In genomic region chr2:159553727-159554126, GRCh38 we compare ENCODE assay signal across 20 cellular contexts.
A peak's percentile ranks its signal among the peaks of the same experiment; 100 is the strongest.
DNase-seq lines count a peak whose midpoint lies in the region; ATAC-seq and TF ChIP-seq lines count a peak whose summit lies in the region.
"Had no signal": no experiment of that assay in that cellular context is flagged by ENCODE, and none has a peak within 500 bp of the region (broad histone marks: within the 10 kb centered on the region; RNA-seq: fewer than 3 reads in every experiment).

No MANE protein-coding gene starts in this region.

- no peak overlapping the region for H3K4me3 Mint-ChIP-seq in mesothelial cell of epicardium
- no peak overlapping the region for H3K4me3 Mint-ChIP-seq in activated T-helper 17 cell treated with anti-CD3 and anti-CD28 coated beads, Interleukin-2, amount 50 U/mL, for 72 hours
- H3K4me3 Mint-ChIP-seq: CD8-positive, alpha-beta memory T cell; GM23338 had no signal

- H3K27ac Mint-ChIP-seq in mesothelial cell of epicardium = peak overlapping the region; percentile 27
- H3K27ac Mint-ChIP-seq in activated T-helper 17 cell treated with anti-CD3 and anti-CD28 coated beads, Interleukin-2, amount 50 U/mL, for 72 hours = no peak overlapping the region
- H3K27ac Mint-ChIP-seq: GM23338 had no signal

- CTCF ChIA-PET in A673 (lab: Charles Lee) (no interaction called here), mammary epithelial cell (lab: Charles Lee; ENCODE audit: low non-redundant PET) (no interaction called here)

- H3K27me3 ChIP-seq in A673 (replicated peaks; ENCODE audit: insufficient read depth, low read depth, low read length, poor library complexity) = no peaks in the 10 kb centered on the region
- no peaks in the 10 kb centered on the region for H3K27me3 ChIP-seq in HL-60 (ENCODE audit: insufficient read depth, poor library complexity, severe bottlenecking)
- H3K27me3 ChIP-seq in mammary epithelial cell (ENCODE audit: insufficient read depth, low read length) = no peaks in the 10 kb centered on the region
- H3K27me3 ChIP-seq: BLaER1 treated with 17β-estradiol and CSF1 and Interleukin-3, amounts not matched to agents 10 nM and 100 nM had no signal

- H3K27ac ChIP-seq in A673 (ENCODE audit: low read depth, low read length, poor library complexity, severe bottlenecking) (no peak overlapping the region), HL-60 (replicated peaks) (peak overlapping the region; percentile 75), mammary epithelial cell (ENCODE audit: insufficient read depth, low read depth, low read length) (no peak overlapping the region)
- H3K27ac ChIP-seq: BLaER1 treated with 17β-estradiol and CSF1 and Interleukin-3, amounts not matched to agents 10 nM and 100 nM had no signal

- no peaks in the 10 kb centered on the region for H3K27me3 Mint-ChIP-seq in mesothelial cell of epicardium (ENCODE audit: low read depth)
- no peaks in the 10 kb centered on the region for H3K27me3 Mint-ChIP-seq in activated T-helper 17 cell treated with anti-CD3 and anti-CD28 coated beads, Interleukin-2, amount 50 U/mL, for 72 hours

- peaks cover 19% of the 10 kb centered on the region for H3K36me3 Mint-ChIP-seq in mesothelial cell of epicardium
- no peaks in the 10 kb centered on the region for H3K36me3 Mint-ChIP-seq in activated T-helper 17 cell treated with anti-CD3 and anti-CD28 coated beads, Interleukin-2, amount 50 U/mL, for 72 hours (ENCODE audit: low read depth)

- WGBS in mammary epithelial cell (ENCODE audit: low coverage, missing lambda C conversion rate) = 95% methylated on average over 1 of the region's 1 CpG

- H4K20me1 ChIP-seq in mammary epithelial cell (ENCODE audit: insufficient read depth, low read length) = no peaks in the 10 kb centered on the region

- H3K9ac ChIP-seq in mammary epithelial cell (ENCODE audit: insufficient read depth, low read length) = no peak overlapping the region
- H3K9ac ChIP-seq: BLaER1 treated with 17β-estradiol and CSF1 and Interleukin-3, amounts not matched to agents 10 nM and 100 nM had no signal

- intact Hi-C loops in A673 (cut with micrococcal nuclease; ENCODE audit: unreplicated experiment) (no loop called here), mammary epithelial cell (cut with micrococcal nuclease) (no loop called here)

- no peak for ATAC-seq in activated T-helper 17 cell treated with anti-CD3 and anti-CD28 coated beads, Interleukin-2, amount 50 U/mL, for 72 hours (replicated peaks)
- ATAC-seq: GM23338 had no signal

- H2AFZ ChIP-seq in mammary epithelial cell (ENCODE audit: low read depth, low read length) = no peak overlapping the region
- H2AFZ ChIP-seq: GM23338 had no signal

- DNase-seq in A673 (ENCODE audit: low spot score) (no peak), HL-60 (ENCODE audit: low read depth in 1 of 2, low spot score in 1 of 2) (no peak), mammary epithelial cell (no peak), mesothelial cell of epicardium (ENCODE audit: low spot score in 2 of 2, unreplicated experiment in 2 of 2) (no peak), NCI-H2196 treated with DMSO at 0.1 percent for 48 hours (lab: John Stamatoyannopoulos, UW; ENCODE audit: unreplicated experiment) (no peak), NCI-H446 treated with DMSO at 0.1 percent for 48 hours (lab: John Stamatoyannopoulos, UW) (no peak)
- DNase-seq: CD8-positive, alpha-beta memory T cell; DMS53; EL; HCEC 1CT; KBM-7; NCI-H1048; NCI-H1436; NCI-H1930; NCI-H2171 treated with DMSO at 0.1 percent for 48 hours; RPMI8226; SHP77 treated with DMSO at 0.1 percent for 48 hours had no signal

- H3K4me3 ChIP-seq in A673 (ENCODE audit: low read depth, low read length, poor library complexity, severe bottlenecking) = no peak overlapping the region
- H3K4me3 ChIP-seq in HL-60 (replicated peaks; ENCODE audit: insufficient read depth, low read length) = no peak overlapping the region
- no peak overlapping the region for H3K4me3 ChIP-seq in mammary epithelial cell (replicated peaks in 1 of 3; ENCODE audit: insufficient read depth in 1 of 3, low read depth in 2 of 3, low read length in 3 of 3)
- H3K4me3 ChIP-seq: BLaER1 treated with 17β-estradiol and CSF1 and Interleukin-3, amounts not matched to agents 10 nM and 100 nM; GM23338 had no signal

- no peaks in the 10 kb centered on the region for H3K9me3 Mint-ChIP-seq in mesothelial cell of epicardium
- H3K9me3 Mint-ChIP-seq in activated T-helper 17 cell treated with anti-CD3 and anti-CD28 coated beads, Interleukin-2, amount 50 U/mL, for 72 hours = no peaks in the 10 kb centered on the region
- H3K9me3 Mint-ChIP-seq: CD8-positive, alpha-beta memory T cell; GM23338 had no signal

- POLR2A ChIA-PET in A673 (lab: Charles Lee; ENCODE audit: low non-redundant PET) = no interaction called here

- TSS peak; percentile 10 for BruUV-seq in A673 (replicated peaks; lab: Mats Ljungman, UMichigan)
- TSS peak; percentile 18 for BruUV-seq in mammary epithelial cell (replicated peaks; lab: Mats Ljungman, UMichigan)

- no peaks in the 10 kb centered on the region for H3K79me2 ChIP-seq in mammary epithelial cell (ENCODE audit: insufficient read depth, low read length)

- H3K4me1 ChIP-seq in A673 (ENCODE audit: insufficient read depth, low read length, poor library complexity, severe bottlenecking) (peaks cover 5% of the 10 kb centered on the region), mammary epithelial cell (ENCODE audit: insufficient read depth, low read length) (no peaks in the 10 kb centered on the region)

- in situ Hi-C loops in mammary epithelial cell (cut with MboI; ENCODE audit: low sequenced_read_pairs in 2 of 2) = loop anchor here in 1 of 2 donors (10.0 kb wide), 1 partner anchor 161 kb away; the partner anchor contains the start of gene MARCHF7

- TF ChIP-seq CTCF in A673 (conservative IDR thresholded peaks at IDR 0.05; ENCODE audit: low read depth, low read length) (no peak), HL-60 (IDR thresholded peaks at IDR 0.05; ENCODE audit: insufficient read depth, low read length) (no peak), mammary epithelial cell (conservative IDR thresholded peaks at IDR 0.05 in 1 of 2, IDR thresholded peaks at IDR 0.05 in 1 of 2; ENCODE audit: extremely low read depth in 1 of 2, insufficient read depth in 1 of 2, low read depth in 1 of 2, low read length in 2 of 2) (no peak), mesothelial cell of epicardium (IDR thresholded peaks at IDR 0.05; ENCODE audit: unreplicated experiment) (no peak)

- no peaks in the 10 kb centered on the region for H3K9me3 ChIP-seq in A673 (ENCODE audit: low read depth, low read length, poor library complexity, severe bottlenecking)
- no peaks in the 10 kb centered on the region for H3K9me3 ChIP-seq in mammary epithelial cell (replicated peaks; ENCODE audit: insufficient read depth, low read length)
- H3K9me3 ChIP-seq: BLaER1 treated with 17β-estradiol and CSF1 and Interleukin-3, amounts not matched to agents 10 nM and 100 nM had no signal

- H3K4me1 Mint-ChIP-seq in mesothelial cell of epicardium = peaks cover 2% of the 10 kb centered on the region
- peaks cover 3% of the 10 kb centered on the region for H3K4me1 Mint-ChIP-seq in activated T-helper 17 cell treated with anti-CD3 and anti-CD28 coated beads, Interleukin-2, amount 50 U/mL, for 72 hours
- H3K4me1 Mint-ChIP-seq: CD8-positive, alpha-beta memory T cell had no signal

- dilution Hi-C loops in mammary epithelial cell (cut with HindIII; ENCODE audit: low sequenced_read_pairs) = no loop called here

- no peak overlapping the region for H3K4me2 ChIP-seq in mammary epithelial cell (ENCODE audit: insufficient read depth, low read depth, low read length)
- H3K4me2 ChIP-seq: BLaER1 treated with 17β-estradiol and CSF1 and Interleukin-3, amounts not matched to agents 10 nM and 100 nM; GM23338 had no signal

- no peaks in the 10 kb centered on the region for H3K36me3 ChIP-seq in A673 (ENCODE audit: insufficient read depth, low read length, poor library complexity, severe bottlenecking)
- no peaks in the 10 kb centered on the region for H3K36me3 ChIP-seq in mammary epithelial cell (ENCODE audit: insufficient read depth, low read length)
